In genomic region chr11:13595166-13595565, GRCh38 we compare ENCODE assay signal across 25 cellular contexts.
A peak's percentile ranks its signal among the peaks of the same experiment; 100 is the strongest.
DNase-seq lines count a peak whose midpoint lies in the region; ATAC-seq and TF ChIP-seq lines count a peak whose summit lies in the region.
"Had no signal": no experiment of that assay in that cellular context is flagged by ENCODE, and none has a peak within 500 bp of the region (broad histone marks: within the 10 kb centered on the region; RNA-seq: fewer than 3 reads in every experiment).

No MANE protein-coding gene starts in this region.

- no peaks in the 10 kb centered on the region for H3K36me3 Mint-ChIP-seq in T-helper 17 cell (ENCODE audit: low read depth)
- H3K36me3 Mint-ChIP-seq: activated naive CD4-positive, alpha-beta T cell treated with anti-CD3 and anti-CD28 coated beads, Interleukin-2, amount 50 U/mL, for 24 hours had no signal

- no peak for TF ChIP-seq CTCF in hepatocyte (IDR thresholded peaks at IDR 0.05; ENCODE audit: poor library complexity)

- H3K27me3 ChIP-seq in hepatocyte: no peaks in the 10 kb centered on the region
- H3K27me3 ChIP-seq: SJCRH30 had no signal

- peaks cover 4% of the 10 kb centered on the region for H3K27me3 Mint-ChIP-seq in T-helper 17 cell

- no peaks in the 10 kb centered on the region for H3K79me2 ChIP-seq in hepatocyte
- H3K79me2 ChIP-seq: parathyroid adenoma had no signal

- no peak overlapping the region for H3K4me2 ChIP-seq in hepatocyte
- H3K4me2 ChIP-seq: KMS-11 had no signal

- H4K20me1 ChIP-seq in hepatocyte (ENCODE audit: insufficient read depth, poor library complexity, severe bottlenecking): no peaks in the 10 kb centered on the region

- no peak overlapping the region for H3K4me3 Mint-ChIP-seq in T-helper 17 cell
- H3K4me3 Mint-ChIP-seq: activated naive CD4-positive, alpha-beta T cell treated with anti-CD3 and anti-CD28 coated beads, Interleukin-2, amount 50 U/mL, for 24 hours; activated T-helper 1 cell treated with anti-CD3 and anti-CD28 coated beads, Interleukin-12 subunit alpha, Interleukin-12 subunit beta, Interleukin-2, Interleukin-4 antibody, amounts not matched to agents 30 ng/mL and 10 ng/mL and 1 ng/mL, durations not matched to agents 14 hours and 24 hours and 36 hours; CD4-positive, alpha-beta T cell; nephron progenitor cell had no signal

- no peak overlapping the region for H2AFZ ChIP-seq in hepatocyte
- H2AFZ ChIP-seq: parathyroid adenoma had no signal

- ATAC-seq in SK-N-SH treated with all-trans-retinoic acid at 6 μM for 48 hours: peak; percentile 21; the same call in 2 of the 3 replicates
- ATAC-seq in T-helper 17 cell: no peak
- ATAC-seq: right cardiac atrium had no signal

- no peak overlapping the region for H3K27ac Mint-ChIP-seq in T-helper 17 cell
- H3K27ac Mint-ChIP-seq: activated naive CD4-positive, alpha-beta T cell treated with anti-CD3 and anti-CD28 coated beads, Interleukin-2, amount 50 U/mL, for 24 hours; activated T-helper 1 cell treated with anti-CD3 and anti-CD28 coated beads, Interleukin-12 subunit alpha, Interleukin-12 subunit beta, Interleukin-2, Interleukin-4 antibody, amounts not matched to agents 30 ng/mL and 10 ng/mL and 1 ng/mL, durations not matched to agents 14 hours and 24 hours and 36 hours; CD4-positive, alpha-beta T cell; nephron progenitor cell had no signal

- no peaks in the 10 kb centered on the region for H3K9me2 ChIP-seq in hepatocyte (replicated peaks; ENCODE audit: insufficient read depth)

- H3K36me3 ChIP-seq in hepatocyte (replicated peaks; ENCODE audit: insufficient read depth, low read depth): no peaks in the 10 kb centered on the region
- H3K36me3 ChIP-seq: HAP-1, SJCRH30, spleen had no signal

- no peak overlapping the region for H3K4me3 ChIP-seq in hepatocyte
- H3K4me3 ChIP-seq: HAP-1, lung, SJCRH30, spleen had no signal

- peak; percentile 56 for DNase-seq in GM04503 (ENCODE audit: low read depth)
- peak; percentile 9 for DNase-seq in fibroblast of peridontal ligament (ENCODE audit: extremely low read depth)
- no peak for DNase-seq in activated CD4-positive, CD25-positive, alpha-beta regulatory T cell treated with anti-CD3 and anti-CD28 coated beads, Interleukin-2, amount 50 U/mL, for 72 hours
- DNase-seq in T-helper 17 cell: no peak
- no peak for DNase-seq in mesenteric fat pad (ENCODE audit: low spot score)
- no peak for DNase-seq in hepatocyte (ENCODE audit: low spot score)
- DNase-seq: activated CD4-positive, alpha-beta T cell treated with anti-CD3 and anti-CD28 coated beads, Interleukin-2, amount 50 U/mL, for 48 hours; CD4-positive, alpha-beta T cell; glutamatergic neuron; NCI-H1436 treated with DMSO at 0.1 percent for 48 hours; NCI-H345; NCI-H748 treated with DMSO at 0.1 percent for 48 hours; nephron progenitor cell; right cardiac atrium; SJCRH30; spleen; stimulated activated CD4-positive, alpha-beta T cell treated with anti-CD3 and anti-CD28 coated beads, Interleukin-2, amount 100 ng/mL, for 48 hours; T-helper 1 cell had no signal

- H3K4me1 Mint-ChIP-seq in T-helper 17 cell: no peaks in the 10 kb centered on the region
- H3K4me1 Mint-ChIP-seq: activated naive CD4-positive, alpha-beta T cell treated with anti-CD3 and anti-CD28 coated beads, Interleukin-2, amount 50 U/mL, for 24 hours; nephron progenitor cell had no signal

- H3K27ac ChIP-seq in hepatocyte: no peak overlapping the region
- H3K27ac ChIP-seq: KMS-11, parathyroid adenoma, SJCRH30, spleen had no signal

- H3K9me3 ChIP-seq in T-helper 17 cell (ENCODE audit: control insufficient read depth, low read length, poor library complexity, severe bottlenecking) (peaks cover 2% of the 10 kb centered on the region), hepatocyte (ENCODE audit: low read depth) (no peaks in the 10 kb centered on the region)
- H3K9me3 ChIP-seq: HAP-1, SJCRH30 had no signal

- H3K4me1 ChIP-seq in hepatocyte (ENCODE audit: insufficient read depth): peaks cover 3% of the 10 kb centered on the region
- H3K4me1 ChIP-seq: HAP-1, parathyroid adenoma, SJCRH30, spleen had no signal

TF ChIP-seq in SK-N-SH treated with all-trans-retinoic acid at 6 μM for 48 hours, 23 proteins besides CTCF, POLR2A, EP300 and RAD21:
- TF ChIP-seq RARB (CRISPR knock-in tag; IDR thresholded peaks at IDR 0.05): no peak
- TF ChIP-seq, protein P1, sequence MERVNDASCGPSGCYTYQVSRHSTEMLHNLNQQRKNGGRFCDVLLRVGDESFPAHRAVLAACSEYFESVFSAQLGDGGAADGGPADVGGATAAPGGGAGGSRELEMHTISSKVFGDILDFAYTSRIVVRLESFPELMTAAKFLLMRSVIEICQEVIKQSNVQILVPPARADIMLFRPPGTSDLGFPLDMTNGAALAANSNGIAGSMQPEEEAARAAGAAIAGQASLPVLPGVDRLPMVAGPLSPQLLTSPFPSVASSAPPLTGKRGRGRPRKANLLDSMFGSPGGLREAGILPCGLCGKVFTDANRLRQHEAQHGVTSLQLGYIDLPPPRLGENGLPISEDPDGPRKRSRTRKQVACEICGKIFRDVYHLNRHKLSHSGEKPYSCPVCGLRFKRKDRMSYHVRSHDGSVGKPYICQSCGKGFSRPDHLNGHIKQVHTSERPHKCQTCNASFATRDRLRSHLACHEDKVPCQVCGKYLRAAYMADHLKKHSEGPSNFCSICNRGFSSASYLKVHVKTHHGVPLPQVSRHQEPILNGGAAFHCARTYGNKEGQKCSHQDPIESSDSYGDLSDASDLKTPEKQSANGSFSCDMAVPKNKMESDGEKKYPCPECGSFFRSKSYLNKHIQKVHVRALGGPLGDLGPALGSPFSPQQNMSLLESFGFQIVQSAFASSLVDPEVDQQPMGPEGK (CRISPR knock-in tag; IDR thresholded peaks at IDR 0.05; ENCODE audit: borderline replicate concordance): no peak
- TF ChIP-seq, protein P2, sequence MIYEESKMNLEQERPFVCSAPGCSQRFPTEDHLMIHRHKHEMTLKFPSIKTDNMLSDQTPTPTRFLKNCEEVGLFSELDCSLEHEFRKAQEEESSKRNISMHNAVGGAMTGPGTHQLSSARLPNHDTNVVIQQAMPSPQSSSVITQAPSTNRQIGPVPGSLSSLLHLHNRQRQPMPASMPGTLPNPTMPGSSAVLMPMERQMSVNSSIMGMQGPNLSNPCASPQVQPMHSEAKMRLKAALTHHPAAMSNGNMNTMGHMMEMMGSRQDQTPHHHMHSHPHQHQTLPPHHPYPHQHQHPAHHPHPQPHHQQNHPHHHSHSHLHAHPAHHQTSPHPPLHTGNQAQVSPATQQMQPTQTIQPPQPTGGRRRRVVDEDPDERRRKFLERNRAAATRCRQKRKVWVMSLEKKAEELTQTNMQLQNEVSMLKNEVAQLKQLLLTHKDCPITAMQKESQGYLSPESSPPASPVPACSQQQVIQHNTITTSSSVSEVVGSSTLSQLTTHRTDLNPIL (CRISPR knock-in tag; IDR thresholded peaks at IDR 0.05; ENCODE audit: low read depth): no peak
- no peak for TF ChIP-seq ZC3H10 (CRISPR knock-in tag; IDR thresholded peaks at IDR 0.05)
- TF ChIP-seq OSR1 (CRISPR knock-in tag; IDR thresholded peaks at IDR 0.05): no peak
- no peak for TF ChIP-seq CSDC2 (CRISPR knock-in tag; IDR thresholded peaks at IDR 0.05)
- TF ChIP-seq ESRRG (CRISPR knock-in tag; IDR thresholded peaks at IDR 0.05): no peak
- no peak for TF ChIP-seq TOX (CRISPR knock-in tag; IDR thresholded peaks at IDR 0.05; ENCODE audit: borderline replicate concordance)
TF ChIP-seq in SK-N-SH treated with all-trans-retinoic acid at 6 μM for 48 hours: peak in this region for 0.

Comparison
In these comparisons a context has a peak if more than half of its experiments do, and no peak if none do; other contexts are left out.
1. DNase-seq: peak in GM04503 (single experiment) and fibroblast of peridontal ligament (single experiment); none in activated CD4-positive, CD25-positive, alpha-beta regulatory T cell treated with anti-CD3 and anti-CD28 coated beads, Interleukin-2, amount 50 U/mL, for 72 hours (single experiment), T-helper 17 cell (0 of 3), mesenteric fat pad (single experiment) and hepatocyte (single experiment).